In the genomic region with DNA sequence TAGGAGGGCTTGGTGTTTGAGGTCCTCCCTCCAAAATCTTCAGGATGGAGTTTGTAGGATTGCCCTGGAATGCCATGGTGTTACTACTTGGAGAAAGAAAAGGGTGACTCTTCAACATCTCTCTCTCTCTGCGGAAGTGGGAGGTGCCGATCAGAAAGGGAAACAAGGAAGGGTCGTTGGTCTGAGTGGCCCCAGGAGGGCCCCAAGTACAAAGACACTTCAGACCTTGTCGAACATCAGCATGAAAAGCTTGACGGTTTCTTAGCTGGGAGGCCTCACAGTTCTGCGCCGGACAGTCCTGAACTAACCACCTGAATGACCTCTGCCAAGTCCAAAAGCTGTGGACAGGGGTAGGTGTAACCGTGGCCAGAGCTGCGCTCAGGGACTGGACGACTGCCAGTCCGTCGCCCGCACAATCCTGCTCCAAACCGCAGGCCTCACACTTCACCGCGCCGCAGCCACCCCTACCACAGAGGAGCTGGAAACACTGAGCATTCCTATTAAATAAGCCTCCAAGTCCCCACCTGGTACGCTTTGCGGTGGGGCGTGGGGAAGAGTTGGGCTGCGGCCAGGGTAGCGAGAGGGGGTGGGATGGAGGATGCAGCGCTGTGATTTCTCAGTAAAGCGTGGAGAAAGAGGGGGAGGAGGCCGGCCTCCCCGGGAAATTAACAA, we compare ENCODE assay signal across 8 cellular contexts. TPM values are rescaled to one million over a fixed set of nuclear protein-coding genes. Genes with fewer than 3 reads are reported as not detected.
DNase-seq lines count a peak whose midpoint lies in the region; ATAC-seq, FAIRE-seq and TF ChIP-seq lines count a peak whose summit lies in the region.

No MANE protein-coding gene starts in this region.

- peak overlapping the region in 1 of 6 donors; percentile 47 for H3K27ac Mint-ChIP-seq in naive B cell

- H3K4me3 Mint-ChIP-seq in naive B cell = peak overlapping the region; percentile 42 to 82 (median 68)

- no peaks in the 10 kb centered on the region for H3K36me3 ChIP-seq in BLaER1 treated with 17β-estradiol and CSF1 and Interleukin-3, amounts not matched to agents 10 nM and 100 nM
- H3K36me3 ChIP-seq in HUES64 (ENCODE audit: insufficient read depth, low read length) = no peaks in the 10 kb centered on the region
- H3K36me3 ChIP-seq in bronchial epithelial cell (ENCODE audit: control insufficient read depth, insufficient read depth, low read length) = no peaks in the 10 kb centered on the region

- peaks cover 100% of the 10 kb centered on the region in 11 experiments for H3K27me3 ChIP-seq in BLaER1 treated with 17β-estradiol and CSF1 and Interleukin-3, amounts not matched to agents 10 nM and 100 nM
- H3K27me3 ChIP-seq in HUES64 (ENCODE audit: insufficient read depth, low read length) (peaks cover 100% of the 10 kb centered on the region), bronchial epithelial cell (ENCODE audit: control insufficient read depth, insufficient read depth, low read length) (peaks cover 71% of the 10 kb centered on the region)

- peaks cover 0 to 49% (median 13%) of the 10 kb centered on the region in 11 experiments; a peak in 9 of 22 replicates for H4K20me1 ChIP-seq in BLaER1 treated with 17β-estradiol and CSF1 and Interleukin-3, amounts not matched to agents 10 nM and 100 nM

- H3K4me3 ChIP-seq in BLaER1 treated with 17β-estradiol and CSF1 and Interleukin-3, amounts not matched to agents 10 nM and 100 nM = peak overlapping the region; percentile 35 to 65 (median 48)
- peak overlapping the region; percentile 38 for H3K4me3 ChIP-seq in HUES64 (ENCODE audit: low read length)
- no peak overlapping the region for H3K4me3 ChIP-seq in bronchial epithelial cell (ENCODE audit: low read depth, low read length)

- H3K27me3 Mint-ChIP-seq in naive B cell = peaks cover 66 to 93% (median 85%) of the 10 kb centered on the region in 3 donors

- peak; percentile 7 for FAIRE-seq in bronchial epithelial cell (lab: Jason Lieb, UNC)

- peaks cover 0 to 38% (median 25%) of the 10 kb centered on the region in 11 experiments; a peak in 18 of 22 replicates for H3K9me3 ChIP-seq in BLaER1 treated with 17β-estradiol and CSF1 and Interleukin-3, amounts not matched to agents 10 nM and 100 nM (replicated peaks in 1 of 11)
- H3K9me3 ChIP-seq in HUES64 (ENCODE audit: insufficient read depth, low read depth, low read length) = no peaks in the 10 kb centered on the region

- no peak for TF ChIP-seq CTCF in bronchial epithelial cell (IDR thresholded peaks at IDR 0.05; ENCODE audit: insufficient read depth, low read length, severe bottlenecking)

- DNase-seq in bronchial epithelial cell (ENCODE audit: low read depth) (no peak), naive B cell (no peak), NAMALWA (ENCODE audit: low spot score) (no peak), Ammon's horn (ENCODE audit: low spot score) (no peak)

- peaks cover 17 to 40% (median 22%) of the 10 kb centered on the region in 10 experiments for H3K4me1 ChIP-seq in BLaER1 treated with 17β-estradiol and CSF1 and Interleukin-3, amounts not matched to agents 10 nM and 100 nM
- H3K4me1 ChIP-seq in HUES64 (ENCODE audit: insufficient read depth, low read length) = peaks cover 54% of the 10 kb centered on the region

- under 1% methylated on average over 23 of the region's 26 CpGs for WGBS in HUES64

- peaks cover 0 to 22% (median 8%) of the 10 kb centered on the region in 7 donors for H3K9me3 Mint-ChIP-seq in naive B cell

- H3K9ac ChIP-seq in BLaER1 treated with 17β-estradiol and CSF1 and Interleukin-3, amounts not matched to agents 10 nM and 100 nM = no peak overlapping the region
- no peak overlapping the region for H3K9ac ChIP-seq in HUES64 (ENCODE audit: low read depth, low read length)

- peak overlapping the region; percentile 77 to 94 (median 87) for H3K4me2 ChIP-seq in BLaER1 treated with 17β-estradiol and CSF1 and Interleukin-3, amounts not matched to agents 10 nM and 100 nM

- no peak overlapping the region for H3K27ac ChIP-seq in BLaER1 treated with 17β-estradiol and CSF1 and Interleukin-3, amounts not matched to agents 10 nM and 100 nM
- no peak overlapping the region for H3K27ac ChIP-seq in HUES64 (ENCODE audit: low read depth, low read length)

- peaks cover 22 to 57% (median 47%) of the 10 kb centered on the region in 3 donors for H3K4me1 Mint-ChIP-seq in naive B cell

- H3K36me3 Mint-ChIP-seq in naive B cell = peaks cover 0 to 6% of the 10 kb centered on the region in 2 donors

- ATAC-seq in naive B cell (ENCODE audit: low read depth in 2 of 2) (no peak), HG03342 (IDR thresholded peaks at IDR 0.05; ENCODE audit: unreplicated experiment) (no peak), GM21528 (IDR thresholded peaks at IDR 0.05; ENCODE audit: low FRiP score, unreplicated experiment) (no peak)

RNA-seq across cellular contexts. Expression of gene GSX2, which starts 0.5 kb away (rescaled TPM):
- not detected for polyA plus RNA-seq in HUES64 (2013, experiment 1 of 2)
- not detected for polyA plus RNA-seq in HUES64 (2013, experiment 2 of 2)
- not detected in 2 replicates for total RNA-seq in bronchial epithelial cell
- polyA plus RNA-seq in naive B cell (ENCODE audit: low read depth in 6 of 6) = not detected

RNA-seq across cellular contexts. Expression of gene CHIC2, which starts 35.0 kb away (rescaled TPM):
- 11.6 TPM for polyA plus RNA-seq in HUES64 (2013, experiment 1 of 2)
- 9.3 TPM for polyA plus RNA-seq in HUES64 (2013, experiment 2 of 2)
- 36.1 and 42.2 TPM in 2 replicates for total RNA-seq in bronchial epithelial cell
- 10 to 100 TPM; 56.6 to 81.9 (median 63.5) TPM for polyA plus RNA-seq in naive B cell (ENCODE audit: low read depth in 6 of 6)
